In genomic region chr12:85036241-85036707, GRCh38 we compare ENCODE assay signal across 8 cellular contexts. TPM values are rescaled to one million over a fixed set of nuclear protein-coding genes. Genes with fewer than 3 reads are reported as not detected.
DNase-seq lines count a peak whose midpoint lies in the region; ATAC-seq and TF ChIP-seq lines count a peak whose summit lies in the region.

A gene with protein sequence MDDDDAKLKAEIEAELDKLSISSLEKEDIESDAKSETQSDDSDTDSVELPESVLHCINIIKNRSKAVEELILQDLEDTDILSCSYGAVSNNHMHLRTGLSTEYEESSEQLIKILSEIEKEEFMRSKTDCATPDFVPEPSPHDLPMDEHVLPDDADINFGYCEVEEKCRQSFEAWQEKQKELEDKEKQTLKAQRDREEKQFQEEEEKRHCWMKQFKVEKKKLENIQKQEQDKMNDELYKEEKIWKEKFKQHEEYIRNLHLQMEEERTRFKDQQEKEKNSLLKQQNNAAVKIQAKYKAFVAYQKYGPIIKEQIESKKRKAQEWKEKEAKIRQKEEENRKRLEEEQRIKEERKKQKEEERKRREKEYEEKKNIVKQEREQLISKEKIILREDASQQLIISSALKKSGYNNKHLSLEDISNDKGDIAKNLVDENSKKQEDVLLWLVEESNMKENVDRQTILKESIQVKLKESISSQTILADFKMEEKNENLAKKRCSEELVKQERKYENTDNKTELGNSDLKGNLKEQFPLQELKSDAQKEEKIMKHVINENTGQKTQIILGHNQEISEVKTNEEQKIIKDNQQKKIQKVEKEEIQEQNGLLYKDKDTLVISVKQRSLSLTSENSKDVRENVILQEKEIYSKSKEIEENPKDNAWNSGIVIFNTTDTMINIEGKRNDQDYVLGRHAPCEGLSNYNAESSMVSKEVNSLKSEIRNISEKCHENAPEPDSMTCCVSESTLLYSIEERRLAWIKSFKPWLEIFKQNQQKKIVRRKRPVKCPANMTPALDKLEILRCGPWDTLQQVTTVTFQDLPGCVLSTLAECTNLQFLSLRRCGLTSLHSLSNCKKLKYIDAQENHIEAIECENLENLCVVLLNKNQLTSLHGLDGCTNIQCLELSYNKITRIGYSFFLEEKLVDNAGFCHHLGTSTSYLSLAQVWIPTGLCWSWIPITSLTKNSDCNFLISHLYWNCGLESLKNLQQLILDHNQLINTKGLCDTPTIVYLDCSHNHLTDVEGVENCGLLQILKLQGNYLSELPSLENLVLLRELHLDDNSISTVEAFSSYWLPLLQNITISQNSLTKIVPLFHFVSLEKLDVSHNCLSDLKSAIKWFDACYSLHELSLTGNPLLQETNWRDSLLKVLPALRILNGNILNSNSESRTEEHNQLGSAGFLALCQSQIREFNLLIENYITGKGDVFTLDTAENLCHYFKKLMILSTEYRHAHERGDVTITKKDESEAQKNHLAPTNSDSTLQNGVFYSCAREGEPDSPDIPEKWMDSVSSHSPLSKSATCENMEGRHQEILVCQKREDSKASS (N-terminal part only) (plus strand): TSS chr12:85036351. CDS start chr12:85038177, 1,826 bp downstream.
TSPAN19 (minus strand) TSS chr12:85036277; CDS start chr12:85029946, 6,331 bp downstream.

- peak in 1 of 2 donors; percentile 26 for TF ChIP-seq EP300 in tibial nerve (IDR thresholded peaks at IDR 0.05)

- TF ChIP-seq POLR2A in tibial nerve (IDR thresholded peaks at IDR 0.05): no peak

- H3K27ac ChIP-seq in tibial nerve: peak within 1 kb of the TSS in 1 of 4 donors; percentile 38

- H3K9me3 ChIP-seq in tibial nerve: no peaks in the 10 kb centered on the region

- H3K4me3 Mint-ChIP-seq in activated CD8-positive, alpha-beta T cell treated with anti-CD3 and anti-CD28 coated beads for 36 hours: peak within 1 kb of the TSS; percentile 61

- H3K4me1 Mint-ChIP-seq in activated CD8-positive, alpha-beta T cell treated with anti-CD3 and anti-CD28 coated beads for 36 hours (ENCODE audit: low read depth): peaks cover 5% of the 10 kb centered on the region

- H3K36me3 ChIP-seq in tibial nerve: no peaks in the 10 kb centered on the region

- ATAC-seq in GM18870 (IDR thresholded peaks at IDR 0.05; ENCODE audit: unreplicated experiment): peak; percentile 99
- ATAC-seq in HG03066 (IDR thresholded peaks at IDR 0.05; ENCODE audit: low read depth, unreplicated experiment): peak; percentile 99
- peak; percentile 53 for ATAC-seq in activated CD8-positive, alpha-beta T cell treated with anti-CD3 and anti-CD28 coated beads for 36 hours

- H3K4me1 ChIP-seq in tibial nerve: peaks cover 0 to 10% (median 0%) of the 10 kb centered on the region in 4 donors

- no peak for DNase-seq in AG09309 (ENCODE audit: low read depth)
- peak; percentile 94 for DNase-seq in NCI-H2171 treated with DMSO at 0.1 percent for 48 hours (lab: John Stamatoyannopoulos, UW)
- peak; percentile 51 for DNase-seq in activated CD8-positive, alpha-beta T cell treated with anti-CD3 and anti-CD28 coated beads for 36 hours
- DNase-seq in fibroblast of gingiva (ENCODE audit: low read depth): peak; percentile 86
- peak; percentile 86 for DNase-seq in mucosa of gallbladder (ENCODE audit: low spot score)
- peak; percentile 23 to 80 for DNase-seq in tibial nerve (ENCODE audit: low spot score in 2 of 2)

- peak within 1 kb of the TSS; percentile 58 for H3K4me3 ChIP-seq in AG09309 (ENCODE audit: control insufficient read depth, low read depth, low read length)
- H3K4me3 ChIP-seq in tibial nerve: peak within 1 kb of the TSS; percentile 31 to 64 (median 42)

- no peaks in the 10 kb centered on the region for H3K9me3 Mint-ChIP-seq in activated CD8-positive, alpha-beta T cell treated with anti-CD3 and anti-CD28 coated beads for 36 hours

- POLR2A ChIA-PET in activated CD8-positive, alpha-beta T cell treated with anti-CD3 and anti-CD28 coated beads for 36 hours (lab: Charles Lee): no interaction called here

- TF ChIP-seq CTCF in AG09309 (IDR thresholded peaks at IDR 0.05; ENCODE audit: control insufficient read depth, insufficient read depth, low read depth, low read length, missing control alignments) (no peak), tibial nerve (IDR thresholded peaks at IDR 0.05) (no peak)
- no peak for TF ChIP-seq CTCF in activated CD8-positive, alpha-beta T cell treated with anti-CD3 and anti-CD28 coated beads for 36 hours (IDR thresholded peaks at IDR 0.05)

- CTCF ChIA-PET in activated CD8-positive, alpha-beta T cell treated with anti-CD3 and anti-CD28 coated beads for 36 hours (lab: Charles Lee): interaction anchor here (1.6 kb wide), 1 partner anchor 162 kb away, joined by 4 read pairs; no protein-coding TSS in a partner anchor

- no peak within 1 kb of the TSS for H3K27ac Mint-ChIP-seq in activated CD8-positive, alpha-beta T cell treated with anti-CD3 and anti-CD28 coated beads for 36 hours

- intact Hi-C loops in activated CD8-positive, alpha-beta T cell treated with anti-CD3 and anti-CD28 coated beads for 36 hours (cut with micrococcal nuclease): no loop called here

- H3K27me3 ChIP-seq in tibial nerve: no peaks in the 10 kb centered on the region

- H3K27me3 Mint-ChIP-seq in activated CD8-positive, alpha-beta T cell treated with anti-CD3 and anti-CD28 coated beads for 36 hours: peaks cover 12% of the 10 kb centered on the region

- WGBS in tibial nerve, 2 donors: 1 to 3% methylated on average over 22 of the region's 22 CpGs

- H3K36me3 Mint-ChIP-seq in activated CD8-positive, alpha-beta T cell treated with anti-CD3 and anti-CD28 coated beads for 36 hours (ENCODE audit: low read depth): no peaks in the 10 kb centered on the region

RNA-seq across cellular contexts. Expression of the first gene that starts in this region (rescaled TPM):
- not detected for total RNA-seq in activated CD8-positive, alpha-beta T cell treated with anti-CD3 and anti-CD28 coated beads for 36 hours
- 2.0 TPM for total RNA-seq in mucosa of gallbladder
- 1 to 10 TPM; 1.6 to 5.4 (median 3.4) TPM for total RNA-seq in tibial nerve

RNA-seq across cellular contexts. Expression of gene TSPAN19, which starts in this region (rescaled TPM):
- total RNA-seq in activated CD8-positive, alpha-beta T cell treated with anti-CD3 and anti-CD28 coated beads for 36 hours: not detected
- total RNA-seq in mucosa of gallbladder (not detected), tibial nerve (1 to 10 TPM in 1 of 4 donors, under 1 TPM in 1, not detected in 2; 0.22 to 2.2 TPM)

Comparison
In these comparisons a context has a peak if more than half of its experiments do, and no peak if none do; other contexts are left out.
1. Peak in DNase-seq and ATAC-seq in activated CD8-positive, alpha-beta T cell treated with anti-CD3 and anti-CD28 coated beads for 36 hours; RNA of the genes that start here not detected or under 1 TPM.